ENCODE assay signal across 8 cellular contexts in genomic region chr22:41947181-41948080, GRCh38. TPM values are rescaled to one million over a fixed set of nuclear protein-coding genes. Genes with fewer than 3 reads are reported as not detected.
DNase-seq lines count a peak whose midpoint lies in the region; ATAC-seq and TF ChIP-seq lines count a peak whose summit lies in the region.

No MANE protein-coding gene starts in this region.

- CTCF ChIA-PET in activated CD8-positive, alpha-beta memory T cell treated with anti-CD3 and anti-CD28 coated beads, Interleukin-2, amount 10 ng/mL, durations not matched to agents 7 days and 5 days (lab: Charles Lee), result interaction anchor here (0.6 to 4.9 kb wide), 23 partner anchors 9 to 1311 kb away, joined by 3 to 54 read pairs (median 5); partner anchors contain the start of genes CCDC134, MEI1, NDUFA6 and SNU13

- H3K4me1 ChIP-seq in thoracic aorta (ENCODE audit: control insufficient read depth in 1 of 2, low read depth in 2 of 2), result peaks cover 6 to 16% of the 10 kb centered on the region in 2 donors

- TF ChIP-seq CTCF in kidney epithelial cell (IDR thresholded peaks at IDR 0.05; ENCODE audit: insufficient read depth, low read length, poor library complexity, severe bottlenecking) (no peak), thoracic aorta (IDR thresholded peaks at IDR 0.05) (no peak)

- no peaks in the 10 kb centered on the region for H3K9me3 ChIP-seq in thoracic aorta

- peaks cover 42% of the 10 kb centered on the region for H3K4me1 Mint-ChIP-seq in activated CD8-positive, alpha-beta memory T cell treated with anti-CD3 and anti-CD28 coated beads, Interleukin-2, amount 10 ng/mL, durations not matched to agents 7 days and 5 days
- peaks cover 28% of the 10 kb centered on the region for H3K4me1 Mint-ChIP-seq in activated naive CD8-positive, alpha-beta T cell treated with anti-CD3 and anti-CD28 coated beads, Interleukin-2, amount 10 ng/mL, durations not matched to agents 7 days and 5 days

- no peaks in the 10 kb centered on the region for H3K27me3 ChIP-seq in kidney epithelial cell (ENCODE audit: control insufficient read depth, insufficient read depth, low read length)
- H3K27me3 ChIP-seq in thoracic aorta (replicated peaks; ENCODE audit: insufficient read depth), result no peaks in the 10 kb centered on the region

- H3K27me3 Mint-ChIP-seq in activated CD8-positive, alpha-beta memory T cell treated with anti-CD3 and anti-CD28 coated beads, Interleukin-2, amount 10 ng/mL, durations not matched to agents 7 days and 5 days, result no peaks in the 10 kb centered on the region
- no peaks in the 10 kb centered on the region for H3K27me3 Mint-ChIP-seq in activated naive CD8-positive, alpha-beta T cell treated with anti-CD3 and anti-CD28 coated beads, Interleukin-2, amount 10 ng/mL, durations not matched to agents 7 days and 5 days

- H3K36me3 ChIP-seq in kidney epithelial cell (ENCODE audit: control insufficient read depth, insufficient read depth, low read length) (peaks cover 2% of the 10 kb centered on the region), thoracic aorta (no peaks in the 10 kb centered on the region)

- no peak for ATAC-seq in activated CD8-positive, alpha-beta memory T cell treated with anti-CD3 and anti-CD28 coated beads, Interleukin-2, amount 10 ng/mL, durations not matched to agents 7 days and 5 days
- no peak for ATAC-seq in activated naive CD8-positive, alpha-beta T cell treated with anti-CD3 and anti-CD28 coated beads, Interleukin-2, amount 10 ng/mL, durations not matched to agents 7 days and 5 days (ENCODE audit: low read depth)
- ATAC-seq in thoracic aorta (ENCODE audit: insufficient number of reproducible peaks, low FRiP score, low read depth), result no peak

- peak overlapping the region; percentile 66 for H3K4me3 ChIP-seq in kidney epithelial cell (ENCODE audit: low read depth, low read length)
- peak overlapping the region; percentile 85 for H3K4me3 ChIP-seq in thoracic aorta

- peak overlapping the region; percentile 93 for H3K4me3 Mint-ChIP-seq in activated CD8-positive, alpha-beta memory T cell treated with anti-CD3 and anti-CD28 coated beads, Interleukin-2, amount 10 ng/mL, durations not matched to agents 7 days and 5 days
- peak overlapping the region; percentile 94 for H3K4me3 Mint-ChIP-seq in activated naive CD8-positive, alpha-beta T cell treated with anti-CD3 and anti-CD28 coated beads, Interleukin-2, amount 10 ng/mL, durations not matched to agents 7 days and 5 days

- no peak for DNase-seq in activated CD8-positive, alpha-beta memory T cell treated with anti-CD3 and anti-CD28 coated beads, Interleukin-2, amount 10 ng/mL, durations not matched to agents 7 days and 5 days
- no peak for DNase-seq in activated CD8-positive, alpha-beta memory T cell treated with anti-CD3 and anti-CD28 coated beads, Interleukin-2, amount 50 U/mL, for 48 hours
- no peak for DNase-seq in activated naive CD8-positive, alpha-beta T cell treated with anti-CD3 and anti-CD28 coated beads, Interleukin-2, amount 10 ng/mL, durations not matched to agents 7 days and 5 days
- DNase-seq in kidney epithelial cell (ENCODE audit: low read depth), result no peak
- no peak for DNase-seq in thoracic aorta (ENCODE audit: low spot score)
- DNase-seq in HuH-7.5 (ENCODE audit: low spot score), result no peak
- no peak for DNase-seq in activated gamma-delta T cell (lab: John Stamatoyannopoulos, UW)
- DNase-seq in foreskin melanocyte, result no peak

- H3K36me3 Mint-ChIP-seq in activated CD8-positive, alpha-beta memory T cell treated with anti-CD3 and anti-CD28 coated beads, Interleukin-2, amount 10 ng/mL, durations not matched to agents 7 days and 5 days, result peaks cover 31% of the 10 kb centered on the region
- H3K36me3 Mint-ChIP-seq in activated naive CD8-positive, alpha-beta T cell treated with anti-CD3 and anti-CD28 coated beads, Interleukin-2, amount 10 ng/mL, durations not matched to agents 7 days and 5 days, result peaks cover 10% of the 10 kb centered on the region

- H3K9me3 Mint-ChIP-seq in activated CD8-positive, alpha-beta memory T cell treated with anti-CD3 and anti-CD28 coated beads, Interleukin-2, amount 10 ng/mL, durations not matched to agents 7 days and 5 days (ENCODE audit: low read depth), result no peaks in the 10 kb centered on the region
- no peaks in the 10 kb centered on the region for H3K9me3 Mint-ChIP-seq in activated naive CD8-positive, alpha-beta T cell treated with anti-CD3 and anti-CD28 coated beads, Interleukin-2, amount 10 ng/mL, durations not matched to agents 7 days and 5 days

- POLR2A ChIA-PET in activated naive CD8-positive, alpha-beta T cell treated with anti-CD3 and anti-CD28 coated beads, Interleukin-2, amount 10 ng/mL, durations not matched to agents 7 days and 5 days (lab: Charles Lee), result interaction anchor here (0.6 to 2.2 kb wide), 25 partner anchors 9 to 479 kb away, joined by 3 to 25 read pairs (median 4); partner anchors contain the start of genes ACO2, CCDC134, MEI1 and NAGA

- H3K27ac ChIP-seq in thoracic aorta, result no peak overlapping the region

- peak overlapping the region; percentile 92 for H3K27ac Mint-ChIP-seq in activated CD8-positive, alpha-beta memory T cell treated with anti-CD3 and anti-CD28 coated beads, Interleukin-2, amount 10 ng/mL, durations not matched to agents 7 days and 5 days
- peak overlapping the region; percentile 91 for H3K27ac Mint-ChIP-seq in activated naive CD8-positive, alpha-beta T cell treated with anti-CD3 and anti-CD28 coated beads, Interleukin-2, amount 10 ng/mL, durations not matched to agents 7 days and 5 days

RNA-seq across cellular contexts. Expression of gene CENPM, which starts 0.5 kb away (rescaled TPM):
- total RNA-seq in activated CD8-positive, alpha-beta memory T cell treated with anti-CD3 and anti-CD28 coated beads, Interleukin-2, amount 10 ng/mL, durations not matched to agents 7 days and 5 days, result 10 to 100 TPM; 74.0 to 95.8 TPM
- total RNA-seq in activated naive CD8-positive, alpha-beta T cell treated with anti-CD3 and anti-CD28 coated beads, Interleukin-2, amount 10 ng/mL, durations not matched to agents 7 days and 5 days, result 10 to 100 TPM; 45.4 to 53.2 TPM
- total RNA-seq in kidney epithelial cell, result 9.8 and 14.3 TPM in 2 replicates
- not detected for total RNA-seq in thoracic aorta

RNA-seq across cellular contexts. Expression of gene TNFRSF13C, which starts 20.8 kb away (rescaled TPM):
- total RNA-seq in activated CD8-positive, alpha-beta memory T cell treated with anti-CD3 and anti-CD28 coated beads, Interleukin-2, amount 10 ng/mL, durations not matched to agents 7 days and 5 days, result 1 to 10 TPM in 1 of 2 experiments, under 1 TPM in 1; 0.89 to 3.1 TPM
- 10 to 100 TPM in 1 of 2 experiments, 1 to 10 TPM in 1; 9.9 to 10.1 TPM for total RNA-seq in activated naive CD8-positive, alpha-beta T cell treated with anti-CD3 and anti-CD28 coated beads, Interleukin-2, amount 10 ng/mL, durations not matched to agents 7 days and 5 days
- total RNA-seq in kidney epithelial cell (0.41 and 0.96 TPM in 2 replicates), thoracic aorta (not detected)

RNA-seq across cellular contexts. Expression of gene SEPTIN3, which starts 21.8 kb away (rescaled TPM):
- total RNA-seq in activated CD8-positive, alpha-beta memory T cell treated with anti-CD3 and anti-CD28 coated beads, Interleukin-2, amount 10 ng/mL, durations not matched to agents 7 days and 5 days, result 1 to 10 TPM; 1.2 TPM
- under 1 TPM; 0.31 to 0.42 TPM for total RNA-seq in activated naive CD8-positive, alpha-beta T cell treated with anti-CD3 and anti-CD28 coated beads, Interleukin-2, amount 10 ng/mL, durations not matched to agents 7 days and 5 days
- 1.9 and 2.5 TPM in 2 replicates for total RNA-seq in kidney epithelial cell
- total RNA-seq in thoracic aorta, result not detected

RNA-seq across cellular contexts. Expression of gene SHISA8, which starts 32.6 kb away (rescaled TPM):
- total RNA-seq in activated CD8-positive, alpha-beta memory T cell treated with anti-CD3 and anti-CD28 coated beads, Interleukin-2, amount 10 ng/mL, durations not matched to agents 7 days and 5 days, result under 1 TPM; 0.30 to 0.70 TPM
- total RNA-seq in activated naive CD8-positive, alpha-beta T cell treated with anti-CD3 and anti-CD28 coated beads, Interleukin-2, amount 10 ng/mL, durations not matched to agents 7 days and 5 days, result not detected
- total RNA-seq in kidney epithelial cell (not detected in 2 replicates), thoracic aorta (not detected)

Comparison
In these comparisons a context has a peak if more than half of its experiments do, and no peak if none do; other contexts are left out.
1. RNA of gene CENPM, which starts 0.5 kb away (total RNA-seq): 74.0 to 95.8 TPM in activated CD8-positive, alpha-beta memory T cell treated with anti-CD3 and anti-CD28 coated beads, Interleukin-2, amount 10 ng/mL, durations not matched to agents 7 days and 5 days, 45.4 to 53.2 TPM in activated naive CD8-positive, alpha-beta T cell treated with anti-CD3 and anti-CD28 coated beads, Interleukin-2, amount 10 ng/mL, durations not matched to agents 7 days and 5 days and 9.8 to 14.3 TPM in kidney epithelial cell; not detected in thoracic aorta; every median in the first group is over 10 times any median in the second.